Comparison of ENCODE assay signal across 27 cellular contexts in genomic region chr12:124303579-124304313, GRCh38. TPM values are rescaled to one million over a fixed set of nuclear protein-coding genes. Genes with fewer than 3 reads are reported as not detected.
"Had no signal": no experiment of that assay in that cellular context is flagged by ENCODE, and none has a peak within 500 bp of the region (broad histone marks: within the 10 kb centered on the region; RNA-seq: fewer than 3 reads in every experiment).

No MANE protein-coding gene starts in this region.

- H3K4me3 Mint-ChIP-seq: activated CD4-positive, alpha-beta memory T cell treated with anti-CD3 and anti-CD28 coated beads for 36 hours; activated CD4-positive, alpha-beta T cell treated with anti-CD3 and anti-CD28 coated beads, Interleukin-2, amount 10 ng/mL, durations not matched to agents 24 days and 14 days; activated naive CD4-positive, alpha-beta T cell treated with anti-CD3 and anti-CD28 coated beads for 36 hours; activated naive CD8-positive, alpha-beta T cell treated with anti-CD3 and anti-CD28 coated beads for 36 hours; activated T-helper 1 cell treated with anti-CD3 and anti-CD28 coated beads, Interleukin-12 subunit alpha, Interleukin-12 subunit beta, Interleukin-2, Interleukin-4 antibody, amounts not matched to agents 30 ng/mL and 10 ng/mL and 1 ng/mL, durations not matched to agents 14 hours and 24 hours and 36 hours; brain; memory B cell; naive thymus-derived CD8-positive, alpha-beta T cell; stimulated activated effector memory CD8-positive, alpha-beta T cell treated with anti-CD3 and anti-CD28 coated beads, Interleukin-12 subunit alpha, Interleukin-12 subunit beta, amount 100 ng/mL, for 72 hours; stimulated activated naive CD8-positive, alpha-beta T cell treated with anti-CD3 and anti-CD28 coated beads, Interleukin-15, Interleukin-2, amounts not matched to agents 100 ng/mL and 50 ng/mL, for 24 hours had no signal

- H3K4me3 ChIP-seq: adrenal gland, ascending aorta, esophagus muscularis mucosa, right lobe of liver, skin epidermis, upper lobe of left lung had no signal

- H3K4me1 Mint-ChIP-seq: activated CD4-positive, alpha-beta T cell treated with anti-CD3 and anti-CD28 coated beads, Interleukin-2, amount 10 ng/mL, durations not matched to agents 24 days and 14 days; activated naive CD8-positive, alpha-beta T cell treated with anti-CD3 and anti-CD28 coated beads for 36 hours; brain; naive thymus-derived CD8-positive, alpha-beta T cell; stimulated activated effector memory CD8-positive, alpha-beta T cell treated with anti-CD3 and anti-CD28 coated beads, Interleukin-12 subunit alpha, Interleukin-12 subunit beta, amount 100 ng/mL, for 72 hours had no signal

- H3K9me3 Mint-ChIP-seq: activated CD4-positive, alpha-beta memory T cell treated with anti-CD3 and anti-CD28 coated beads for 36 hours; activated CD4-positive, alpha-beta T cell treated with anti-CD3 and anti-CD28 coated beads, Interleukin-2, amount 10 ng/mL, durations not matched to agents 24 days and 14 days; activated naive CD4-positive, alpha-beta T cell treated with anti-CD3 and anti-CD28 coated beads for 36 hours; activated naive CD8-positive, alpha-beta T cell treated with anti-CD3 and anti-CD28 coated beads for 36 hours; activated T-helper 1 cell treated with anti-CD3 and anti-CD28 coated beads, Interleukin-12 subunit alpha, Interleukin-12 subunit beta, Interleukin-2, Interleukin-4 antibody, amounts not matched to agents 30 ng/mL and 10 ng/mL and 1 ng/mL, durations not matched to agents 14 hours and 24 hours and 36 hours; naive thymus-derived CD8-positive, alpha-beta T cell; stimulated activated effector memory CD8-positive, alpha-beta T cell treated with anti-CD3 and anti-CD28 coated beads, Interleukin-12 subunit alpha, Interleukin-12 subunit beta, amount 100 ng/mL, for 72 hours; stimulated activated naive CD8-positive, alpha-beta T cell treated with anti-CD3 and anti-CD28 coated beads, Interleukin-15, Interleukin-2, amounts not matched to agents 100 ng/mL and 50 ng/mL, for 24 hours had no signal

- H3K27me3 Mint-ChIP-seq: activated CD4-positive, alpha-beta memory T cell treated with anti-CD3 and anti-CD28 coated beads for 36 hours; activated CD4-positive, alpha-beta T cell treated with anti-CD3 and anti-CD28 coated beads, Interleukin-2, amount 10 ng/mL, durations not matched to agents 24 days and 14 days; activated naive CD8-positive, alpha-beta T cell treated with anti-CD3 and anti-CD28 coated beads for 36 hours; brain had no signal

- H3K27ac ChIP-seq: adrenal gland, ascending aorta, esophagus muscularis mucosa, foreskin keratinocyte, right lobe of liver, skin epidermis, upper lobe of left lung had no signal

- DNase-seq: activated CD4-positive, alpha-beta memory T cell treated with anti-CD3 and anti-CD28 coated beads for 36 hours; activated CD4-positive, alpha-beta T cell treated with anti-CD3 and anti-CD28 coated beads, Interleukin-2, amount 10 ng/mL, durations not matched to agents 24 days and 14 days; activated CD4-positive, CD25-positive, alpha-beta regulatory T cell treated with anti-CD3 and anti-CD28 coated beads, Interleukin-2, amount 50 U/mL, for 72 hours; activated CD8-positive, alpha-beta memory T cell treated with anti-CD3 and anti-CD28 coated beads, Interleukin-2, amount 50 U/mL, for 4 hours; activated effector memory CD4-positive, alpha-beta T cell treated with anti-CD3 and anti-CD28 coated beads, Interleukin-2, amount 50 U/mL, for 16 hours; activated naive CD4-positive, alpha-beta T cell treated with anti-CD3 and anti-CD28 coated beads for 36 hours; activated naive CD8-positive, alpha-beta T cell treated with anti-CD3 and anti-CD28 coated beads for 36 hours; activated T-cell treated with anti-CD3 and anti-CD28 coated beads, Interleukin-2, amount 50 U/mL, for 1 hour; adrenal gland; foreskin keratinocyte; left ventricle myocardium superior; naive thymus-derived CD8-positive, alpha-beta T cell; stimulated activated CD4-positive, alpha-beta T cell treated with anti-CD3 and anti-CD28 coated beads, Interleukin-4, amount 100 ng/mL, for 24 hours; T-helper 2 cell had no signal

- H3K4me1 ChIP-seq: adrenal gland, ascending aorta, esophagus muscularis mucosa, foreskin keratinocyte, right lobe of liver, upper lobe of left lung had no signal

- H3K27ac Mint-ChIP-seq: activated CD4-positive, alpha-beta memory T cell treated with anti-CD3 and anti-CD28 coated beads for 36 hours; activated CD4-positive, alpha-beta T cell treated with anti-CD3 and anti-CD28 coated beads, Interleukin-2, amount 10 ng/mL, durations not matched to agents 24 days and 14 days; activated naive CD4-positive, alpha-beta T cell treated with anti-CD3 and anti-CD28 coated beads for 36 hours; activated naive CD8-positive, alpha-beta T cell treated with anti-CD3 and anti-CD28 coated beads for 36 hours; activated T-helper 1 cell treated with anti-CD3 and anti-CD28 coated beads, Interleukin-12 subunit alpha, Interleukin-12 subunit beta, Interleukin-2, Interleukin-4 antibody, amounts not matched to agents 30 ng/mL and 10 ng/mL and 1 ng/mL, durations not matched to agents 14 hours and 24 hours and 36 hours; brain; memory B cell; naive thymus-derived CD8-positive, alpha-beta T cell; progenitor cell of endocrine pancreas; stimulated activated effector memory CD8-positive, alpha-beta T cell treated with anti-CD3 and anti-CD28 coated beads, Interleukin-12 subunit alpha, Interleukin-12 subunit beta, amount 100 ng/mL, for 72 hours; stimulated activated naive CD8-positive, alpha-beta T cell treated with anti-CD3 and anti-CD28 coated beads, Interleukin-15, Interleukin-2, amounts not matched to agents 100 ng/mL and 50 ng/mL, for 24 hours had no signal

- H3K36me3 ChIP-seq: adrenal gland, ascending aorta, esophagus muscularis mucosa, right lobe of liver, upper lobe of left lung had no signal

- ATAC-seq: foreskin keratinocyte; left ventricle myocardium superior; naive thymus-derived CD8-positive, alpha-beta T cell; right lobe of liver; stimulated activated effector memory CD8-positive, alpha-beta T cell treated with anti-CD3 and anti-CD28 coated beads, Interleukin-12 subunit alpha, Interleukin-12 subunit beta, amount 100 ng/mL, for 72 hours had no signal

- H3K9me3 ChIP-seq: adrenal gland, ascending aorta, esophagus muscularis mucosa, right lobe of liver, upper lobe of left lung had no signal

- H3K36me3 Mint-ChIP-seq: activated CD4-positive, alpha-beta memory T cell treated with anti-CD3 and anti-CD28 coated beads for 36 hours; activated naive CD8-positive, alpha-beta T cell treated with anti-CD3 and anti-CD28 coated beads for 36 hours; memory B cell; naive thymus-derived CD8-positive, alpha-beta T cell; stimulated activated effector memory CD8-positive, alpha-beta T cell treated with anti-CD3 and anti-CD28 coated beads, Interleukin-12 subunit alpha, Interleukin-12 subunit beta, amount 100 ng/mL, for 72 hours had no signal

- H3K27me3 ChIP-seq: adrenal gland, ascending aorta, foreskin keratinocyte, right lobe of liver, upper lobe of left lung had no signal

RNA-seq across cellular contexts. Expression of gene RFLNA, which starts 8.9 kb away (rescaled TPM):
- total RNA-seq: activated CD4-positive, alpha-beta memory T cell treated with anti-CD3 and anti-CD28 coated beads for 36 hours; activated CD4-positive, alpha-beta T cell treated with anti-CD3 and anti-CD28 coated beads, Interleukin-2, amount 10 ng/mL, durations not matched to agents 24 days and 14 days; activated CD8-positive, alpha-beta memory T cell treated with anti-CD3 and anti-CD28 coated beads for 36 hours; activated naive CD4-positive, alpha-beta T cell treated with anti-CD3 and anti-CD28 coated beads for 36 hours; activated naive CD8-positive, alpha-beta T cell treated with anti-CD3 and anti-CD28 coated beads for 36 hours; activated T-helper 1 cell treated with anti-CD3 and anti-CD28 coated beads, Interleukin-12 subunit alpha, Interleukin-12 subunit beta, Interleukin-2, Interleukin-4 antibody, amounts not matched to agents 30 ng/mL and 10 ng/mL and 1 ng/mL, durations not matched to agents 14 hours and 24 hours and 36 hours; ascending aorta; cardiac septum; naive thymus-derived CD8-positive, alpha-beta T cell had no signal
